In the genomic region with DNA sequence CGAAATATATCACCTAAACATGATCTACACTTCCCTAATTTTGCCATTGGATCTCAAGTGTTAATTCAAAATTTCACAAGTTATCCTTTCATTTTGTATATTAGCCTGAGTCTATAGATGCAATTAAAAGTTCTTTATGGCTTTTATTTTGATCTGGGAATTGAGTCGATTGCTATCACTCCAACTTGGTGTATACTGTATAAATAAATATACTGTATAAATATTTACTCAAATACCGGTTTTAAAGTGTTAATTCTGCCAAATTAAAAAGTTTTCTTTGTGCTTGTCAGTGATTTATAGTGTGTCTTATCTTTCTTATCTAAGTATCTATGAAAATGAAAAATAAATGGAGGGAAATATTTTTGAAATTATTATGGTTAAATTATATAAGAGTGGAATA, we compare ENCODE assay signal across 31 cellular contexts.
"Had no signal": no experiment of that assay in that cellular context is flagged by ENCODE, and none has a peak within 500 bp of the region (broad histone marks: within the 10 kb centered on the region; RNA-seq: fewer than 3 reads in every experiment).

No MANE protein-coding gene starts in this region.

- H3K4me3 ChIP-seq: adrenal gland, ascending aorta, body of pancreas, breast epithelium, cardiac muscle cell had no signal

- DNase-seq: activated effector memory CD4-positive, alpha-beta T cell treated with anti-CD3 and anti-CD28 coated beads, Interleukin-2, amount 50 U/mL, for 16 hours; activated effector memory CD4-positive, alpha-beta T cell treated with Interleukin-2 at 50 U/mL for 16 hours; activated gamma-delta T cell; activated gamma-delta T cell treated with Interleukin-2 at 50 U/mL for 16 hours; activated naive CD4-positive, alpha-beta T cell; activated naive CD4-positive, alpha-beta T cell treated with anti-CD3 and anti-CD28 coated beads for 36 hours; activated naive CD4-positive, alpha-beta T cell treated with anti-CD3 and anti-CD28 coated beads, Interleukin-2, amount 10 ng/mL, durations not matched to agents 7 days and 5 days; activated naive CD4-positive, alpha-beta T cell treated with anti-CD3 and anti-CD28 coated beads, Interleukin-2, amount 50 U/mL, for 16 hours; activated naive CD4-positive, alpha-beta T cell treated with Interleukin-2 at 50 U/mL for 16 hours; activated naive CD8-positive, alpha-beta T cell treated with anti-CD3 and anti-CD28 coated beads for 36 hours; activated naive CD8-positive, alpha-beta T cell treated with anti-CD3 and anti-CD28 coated beads, Interleukin-2, amount 10 ng/mL, durations not matched to agents 7 days and 5 days; activated naive CD8-positive, alpha-beta T cell treated with anti-CD3 and anti-CD28 coated beads, Interleukin-2, amount 50 U/mL, for 24 hours; activated T-cell treated with anti-CD3 and anti-CD28 coated beads, Interleukin-2, amount 50 U/mL, for 4 hours; activated T-cell treated with anti-CD3 and anti-CD28 coated beads, Interleukin-2, amount 50 U/mL, for 48 hours; activated T-cell treated with anti-CD3 and anti-CD28 coated beads, Interleukin-2, amount 50 U/mL, for 72 hours; adrenal gland; amniotic stem cell; amygdala; anterior cingulate cortex; aorta; body of pancreas; brain microvascular endothelial cell; caudate nucleus; central memory CD4-positive, alpha-beta T cell; cerebellar nuclear complex had no signal

- FAIRE-seq: astrocyte, bronchial epithelial cell, colon had no signal
